Comparison of ENCODE assay signal across 1 cellular context in the genomic region with DNA sequence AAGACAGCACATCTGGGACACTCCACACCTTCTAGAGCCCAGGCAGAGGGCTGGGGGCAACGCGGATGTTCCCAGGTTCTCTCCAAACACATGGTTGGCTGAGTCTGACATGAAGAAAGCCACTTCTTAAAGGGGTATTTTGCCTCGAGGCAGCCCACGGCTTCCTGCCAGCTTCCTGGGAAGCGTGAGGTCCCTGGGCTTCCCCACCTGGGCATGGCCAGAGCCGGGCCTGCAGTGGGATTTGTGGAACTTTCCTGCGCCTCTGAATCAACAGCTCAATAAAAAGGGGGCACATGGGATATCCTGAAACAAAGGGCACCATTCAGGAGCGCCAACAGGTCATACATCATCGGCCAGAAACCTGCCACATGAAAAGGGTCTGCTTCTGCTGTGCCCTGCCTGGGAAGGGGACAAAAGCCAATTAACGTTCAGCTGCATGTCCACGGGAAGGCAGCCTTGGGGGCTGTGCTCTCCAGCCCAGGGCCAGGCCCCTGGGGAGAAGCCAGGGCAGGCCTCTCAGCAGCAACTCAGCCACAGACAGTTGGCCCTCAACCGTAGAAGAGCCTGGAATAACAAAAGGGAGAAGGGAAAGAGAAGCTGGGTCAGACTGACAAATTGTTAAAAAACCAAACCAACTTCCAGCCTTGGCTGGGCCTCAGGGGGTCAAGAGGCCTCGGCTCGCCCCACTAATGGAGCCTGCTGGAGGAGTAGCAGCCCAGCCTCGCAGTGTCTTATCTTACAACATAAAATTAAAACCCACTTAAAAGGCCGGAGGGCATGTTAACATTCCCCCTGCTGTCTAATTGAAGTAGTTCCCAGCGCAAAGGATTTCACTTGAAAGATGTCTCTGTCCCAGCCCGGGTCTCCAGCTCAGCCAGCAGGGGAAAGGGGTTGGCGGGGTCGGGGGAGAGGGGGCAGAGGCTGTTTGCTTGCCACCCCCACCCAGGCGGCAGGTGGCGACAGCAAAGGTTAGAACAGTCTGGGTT.
TF ChIP-seq lines count a peak whose summit lies in the region.

No MANE protein-coding gene starts in this region.

TF ChIP-seq in H1, 55 proteins besides CTCF, POLR2A, EP300 and RAD21 (continued from another document):
- TF ChIP-seq, protein P1, sequence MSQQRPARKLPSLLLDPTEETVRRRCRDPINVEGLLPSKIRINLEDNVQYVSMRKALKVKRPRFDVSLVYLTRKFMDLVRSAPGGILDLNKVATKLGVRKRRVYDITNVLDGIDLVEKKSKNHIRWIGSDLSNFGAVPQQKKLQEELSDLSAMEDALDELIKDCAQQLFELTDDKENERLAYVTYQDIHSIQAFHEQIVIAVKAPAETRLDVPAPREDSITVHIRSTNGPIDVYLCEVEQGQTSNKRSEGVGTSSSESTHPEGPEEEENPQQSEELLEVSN (IDR thresholded peaks at IDR 0.05): no peak
- no peak for TF ChIP-seq MAFK (IDR thresholded peaks at IDR 0.05; ENCODE audit: low read depth, low read length)
- no peak for TF ChIP-seq CBX8 (IDR thresholded peaks at IDR 0.05; ENCODE audit: borderline replicate concordance, low read depth, low read length)
- no peak for TF ChIP-seq GTF2F1 (IDR thresholded peaks at IDR 0.05; ENCODE audit: borderline replicate concordance, low read depth, low read length)
- TF ChIP-seq BCL11A (IDR thresholded peaks at IDR 0.05; ENCODE audit: low read depth in 2 of 2, low read length in 2 of 2): no peak
- TF ChIP-seq BACH1 (IDR thresholded peaks at IDR 0.05; ENCODE audit: low read length): no peak
- TF ChIP-seq SUZ12 (IDR thresholded peaks at IDR 0.05; ENCODE audit: low read length): no peak
- no peak for TF ChIP-seq HDAC2 (IDR thresholded peaks at IDR 0.05; ENCODE audit: borderline replicate concordance in 1 of 2, low read depth in 2 of 2, low read length in 2 of 2)
- TF ChIP-seq SIX5 (IDR thresholded peaks at IDR 0.05; ENCODE audit: low read depth, low read length): no peak
- TF ChIP-seq CTBP2 (IDR thresholded peaks at IDR 0.05; ENCODE audit: borderline replicate concordance, insufficient read depth, insufficient read length, low read length): no peak
- TF ChIP-seq SP4 (IDR thresholded peaks at IDR 0.05; ENCODE audit: low read length): no peak
- no peak for TF ChIP-seq SP2 (IDR thresholded peaks at IDR 0.05; ENCODE audit: low read length)
- TF ChIP-seq, protein P2, sequence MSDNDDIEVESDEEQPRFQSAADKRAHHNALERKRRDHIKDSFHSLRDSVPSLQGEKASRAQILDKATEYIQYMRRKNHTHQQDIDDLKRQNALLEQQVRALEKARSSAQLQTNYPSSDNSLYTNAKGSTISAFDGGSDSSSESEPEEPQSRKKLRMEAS (IDR thresholded peaks at IDR 0.05): no peak
- TF ChIP-seq, protein P3, sequence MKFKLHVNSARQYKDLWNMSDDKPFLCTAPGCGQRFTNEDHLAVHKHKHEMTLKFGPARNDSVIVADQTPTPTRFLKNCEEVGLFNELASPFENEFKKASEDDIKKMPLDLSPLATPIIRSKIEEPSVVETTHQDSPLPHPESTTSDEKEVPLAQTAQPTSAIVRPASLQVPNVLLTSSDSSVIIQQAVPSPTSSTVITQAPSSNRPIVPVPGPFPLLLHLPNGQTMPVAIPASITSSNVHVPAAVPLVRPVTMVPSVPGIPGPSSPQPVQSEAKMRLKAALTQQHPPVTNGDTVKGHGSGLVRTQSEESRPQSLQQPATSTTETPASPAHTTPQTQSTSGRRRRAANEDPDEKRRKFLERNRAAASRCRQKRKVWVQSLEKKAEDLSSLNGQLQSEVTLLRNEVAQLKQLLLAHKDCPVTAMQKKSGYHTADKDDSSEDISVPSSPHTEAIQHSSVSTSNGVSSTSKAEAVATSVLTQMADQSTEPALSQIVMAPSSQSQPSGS (IDR thresholded peaks at IDR 0.05; ENCODE audit: low read length): no peak
- no peak for TF ChIP-seq SIRT6 (IDR thresholded peaks at IDR 0.05; ENCODE audit: low read length)
- no peak for TF ChIP-seq RFX5 (IDR thresholded peaks at IDR 0.05; ENCODE audit: borderline replicate concordance, low read depth, low read length)
